In genomic region chr3:125141596-125142417, GRCh38 we compare ENCODE assay signal across 8 cellular contexts.
DNase-seq lines count a peak whose midpoint lies in the region; ATAC-seq, FAIRE-seq and TF ChIP-seq lines count a peak whose summit lies in the region.

No MANE protein-coding gene starts in this region.

- no peak for FAIRE-seq in H1 (lab: Jason Lieb, UNC)

- no peak overlapping the region for H2BK120ac ChIP-seq in H1 (replicated peaks; ENCODE audit: low read depth, low read length)

- no peak overlapping the region for H2BK20ac ChIP-seq in H1 (ENCODE audit: low read length)

- no peak overlapping the region for H3K14ac ChIP-seq in H1 (ENCODE audit: insufficient read length)

- H3K27me3 ChIP-seq in BJ (ENCODE audit: control insufficient read depth, insufficient read depth, low read length) = no peaks in the 10 kb centered on the region
- H3K27me3 ChIP-seq in H1 (replicated peaks in 1 of 4; ENCODE audit: control insufficient read depth in 3 of 4, extremely low read depth in 1 of 4, insufficient read depth in 3 of 4, low read length in 3 of 4) = peaks cover 0 to 8% (median 5%) of the 10 kb centered on the region in 4 experiments; a peak in 5 of 7 replicates
- H3K27me3 ChIP-seq in mucosa of rectum (ENCODE audit: control insufficient read depth in 2 of 2, insufficient read depth in 2 of 2, low read length in 2 of 2) = no peaks in the 10 kb centered on the region

- H2BK12ac ChIP-seq in H1 (ENCODE audit: low read depth, low read length) = 0 out of 2 replicates have a peak overlapping the region, but pooled peaks have one; percentile 3

- H3K23me2 ChIP-seq in H1 (ENCODE audit: low read depth, low read length) = peaks cover 7% of the 10 kb centered on the region; the same call in 1 of the 2 replicates

- no peak overlapping the region; the same call in 1 of the 2 replicates for H2AK5ac ChIP-seq in H1 (ENCODE audit: low read depth, low read length)

- H3K56ac ChIP-seq in H1 (replicated peaks; ENCODE audit: insufficient read length, low read depth, low read length) = no peak overlapping the region

- H3K79me2 ChIP-seq in H1 (ENCODE audit: control insufficient read depth in 1 of 2, insufficient read depth in 2 of 2, low read length in 2 of 2) = no peaks in the 10 kb centered on the region

- no peaks in the 10 kb centered on the region for H4K20me1 ChIP-seq in H1 (replicated peaks in 1 of 2; ENCODE audit: control insufficient read depth in 1 of 2, insufficient read depth in 2 of 2, low read length in 2 of 2)

- H3K36me3 ChIP-seq in BJ (ENCODE audit: control insufficient read depth, insufficient read depth, low read length) = no peaks in the 10 kb centered on the region
- H3K36me3 ChIP-seq in H1 (ENCODE audit: control insufficient read depth in 2 of 4, insufficient read depth in 4 of 4, low read length in 3 of 4) = no peaks in the 10 kb centered on the region
- H3K36me3 ChIP-seq in mucosa of rectum (ENCODE audit: control insufficient read depth in 2 of 2, insufficient read depth in 2 of 2, low read length in 2 of 2) = no peaks in the 10 kb centered on the region

- H3K9me3 ChIP-seq in H1 (ENCODE audit: insufficient read depth in 2 of 2, low read depth in 1 of 2, low read length in 1 of 2) = no peaks in the 10 kb centered on the region
- H3K9me3 ChIP-seq in mucosa of rectum (ENCODE audit: control insufficient read depth in 2 of 2, low read length in 2 of 2) = no peaks in the 10 kb centered on the region

- POLR2A ChIA-PET in BJ (lab: Charles Lee) = interaction anchor here (0.9 kb wide), 1 partner anchor 79 kb away, joined by 3 read pairs; no protein-coding TSS in a partner anchor
- POLR2A ChIA-PET in H1 (lab: Charles Lee; ENCODE audit: partially characterized antibody) = interaction anchor here (1.2 to 1.8 kb wide), 6 partner anchors 9 to 22 kb away, joined by 3 to 10 read pairs (median 4); no protein-coding TSS in a partner anchor

- peak overlapping the region; percentile 35; the same call in 1 of the 2 replicates for H2BK5ac ChIP-seq in H1 (ENCODE audit: low read depth, low read length)

- no peak for TF ChIP-seq EP300 in H1 (IDR thresholded peaks at IDR 0.05; ENCODE audit: borderline replicate concordance in 1 of 2, low read depth in 2 of 2, low read length in 2 of 2)

- H3K9ac ChIP-seq in H1 (replicated peaks in 1 of 4; ENCODE audit: extremely low read depth in 1 of 4, low read depth in 3 of 4, low read length in 3 of 4) (peak overlapping the region in 1 of 4 experiments; percentile 41; a peak in 1 of 7 replicates), mucosa of rectum (ENCODE audit: low read depth in 1 of 2, low read length in 2 of 2) (peak overlapping the region in 1 of 2 donors; percentile 47)

- H2AFZ ChIP-seq in H1 (ENCODE audit: low read length) = no peak overlapping the region; the same call in 1 of the 2 replicates

- no peaks in the 10 kb centered on the region for H3K79me1 ChIP-seq in H1 (ENCODE audit: low read depth, low read length)

- H3K4me1 ChIP-seq in H1 (replicated peaks in 1 of 4; ENCODE audit: control insufficient read depth in 3 of 4, insufficient read depth in 4 of 4, low read length in 3 of 4) (peaks cover 11 to 34% (median 26%) of the 10 kb centered on the region in 4 experiments), mucosa of rectum (ENCODE audit: control insufficient read depth in 2 of 2, insufficient read depth in 2 of 2, low read length in 2 of 2) (peaks cover 5 to 7% of the 10 kb centered on the region in 2 donors)

- peak overlapping the region; percentile 65 to 91 for H3K4me2 ChIP-seq in H1 (ENCODE audit: insufficient read depth in 1 of 2, low read depth in 2 of 2, low read length in 2 of 2)

- H3K4me3 ChIP-seq in BJ (ENCODE audit: low read depth, low read length) (peak overlapping the region; percentile 12), H1 (ENCODE audit: extremely low read depth in 1 of 4, insufficient read depth in 2 of 4, low read depth in 3 of 4, low read length in 4 of 4) (peak overlapping the region; percentile 30 to 69 (median 39)), mucosa of rectum (ENCODE audit: low read length in 2 of 2) (peak overlapping the region; percentile 8 to 34)

- H3K23ac ChIP-seq in H1 (ENCODE audit: insufficient read length) = no peak overlapping the region

- no peak for TF ChIP-seq POLR2A in H1 (IDR thresholded peaks at IDR 0.05; ENCODE audit: control extremely low read depth in 1 of 2, low read depth in 2 of 2, low read length in 2 of 2)

- DNase-seq in BJ (ENCODE audit: low read depth) (no peak), H1 (ENCODE audit: low read depth in 1 of 2, low spot score in 2 of 2) (peak in 1 of 2 experiments; percentile 81), NCI-H446 treated with DMSO at 0.1 percent for 48 hours (lab: John Stamatoyannopoulos, UW) (no peak)
- peak; percentile 52 for DNase-seq in activated CD4-positive, alpha-beta T cell treated with anti-CD3 and anti-CD28 coated beads, Interleukin-2, amount 50 U/mL, for 1 hour
- DNase-seq in stimulated activated CD8-positive, alpha-beta memory T cell treated with anti-CD3 and anti-CD28 coated beads, Interleukin-7, amount 100 ng/mL, for 48 hours (ENCODE audit: extremely low read depth in 1 of 2, low read depth in 1 of 2) = peak; percentile 66 to 77

- peak; percentile 43 for TF ChIP-seq CTCF in BJ (IDR thresholded peaks at IDR 0.05; ENCODE audit: insufficient read depth, low read depth, low read length)
- peak; percentile 33 to 44 (median 44); a peak in 3 of 4 replicates for TF ChIP-seq CTCF in H1 (IDR thresholded peaks at IDR 0.05; ENCODE audit: control extremely low read depth in 1 of 3, insufficient read depth in 1 of 3, low read depth in 1 of 3, low read length in 3 of 3)

- H3K27ac ChIP-seq in H1 (ENCODE audit: low read depth, low read length) (no peak overlapping the region), mucosa of rectum (ENCODE audit: low read depth in 2 of 2, low read length in 2 of 2) (peak overlapping the region in 1 of 2 donors; percentile 53)

- peak overlapping the region; percentile 81; the same call in 1 of the 2 replicates for H3K18ac ChIP-seq in H1 (ENCODE audit: extremely low read depth, low read length)

- H4K5ac ChIP-seq in H1 (ENCODE audit: insufficient read length, low read depth, low read length) = peak overlapping the region; percentile 7

- TF ChIP-seq RAD21 in H1 (IDR thresholded peaks at IDR 0.05 in 1 of 2, conservative IDR thresholded peaks at IDR 0.05 in 1 of 2; ENCODE audit: low read depth in 2 of 2, low read length in 2 of 2) = peak; percentile 31 to 52

- ATAC-seq in GM19328 (IDR thresholded peaks at IDR 0.05; ENCODE audit: unreplicated experiment) = peak; percentile 62
- ATAC-seq in HG03460 (IDR thresholded peaks at IDR 0.05; ENCODE audit: unreplicated experiment) = peak; percentile 64

- 6% methylated on average over 61 of the region's 61 CpGs; no CpG with 5 or more reads in 1 of the 2 experiments for WGBS in H1 (ENCODE audit: extremely low coverage in 1 of 2, insufficient coverage in 1 of 2, insufficient read length in 1 of 2, insufficient replicate concordance in 2 of 2, low coverage in 1 of 2, low lambda C conversion rate in 2 of 2, missing lambda C conversion rate in 1 of 2), 2 experiments

- CTCF ChIA-PET in BJ (lab: Yijun Ruan, JAX) (interaction anchor here (0.7 to 1.1 kb wide), 3 partner anchors 10 to 296 kb away, joined by 3 read pairs; no protein-coding TSS in a partner anchor), H1 (lab: Charles Lee; ENCODE audit: partially characterized antibody) (interaction anchor here (0.6 to 3.5 kb wide), 14 partner anchors 8 to 1198 kb away, joined by 3 to 14 read pairs (median 5); no protein-coding TSS in a partner anchor)

- H4K91ac ChIP-seq in H1 (replicated peaks; ENCODE audit: insufficient read length, low read length) = no peak overlapping the region

- H3K4ac ChIP-seq in H1 (replicated peaks; ENCODE audit: insufficient read length, low read depth, low read length) = no peak overlapping the region

- H2BK15ac ChIP-seq in H1 (ENCODE audit: low read length) = no peak overlapping the region

- peak overlapping the region; percentile 81 for H4K8ac ChIP-seq in H1 (ENCODE audit: extremely low read depth, insufficient read depth, low read length)

TF ChIP-seq in H1, 55 proteins besides CTCF, POLR2A, EP300 and RAD21 (continues in another document):
- TF ChIP-seq PHF8 (conservative IDR thresholded peaks at IDR 0.05; ENCODE audit: low read depth, low read length) (0 out of 2 replicates have a peak, but pooled peaks have one; percentile 43), BACH1 (IDR thresholded peaks at IDR 0.05; ENCODE audit: low read length) (peak; percentile 31; the same call in 1 of the 2 replicates), RNF2 (IDR thresholded peaks at IDR 0.05; ENCODE audit: borderline replicate concordance, low read depth, low read length, missing control alignments, poor library complexity, severe bottlenecking) (no peak), CHD1 (IDR thresholded peaks at IDR 0.05; ENCODE audit: low read depth, low read length) (no peak), EZH2 (IDR thresholded peaks at IDR 0.05; ENCODE audit: low read depth, low read length, severe bottlenecking) (no peak), KDM4A (IDR thresholded peaks at IDR 0.05; ENCODE audit: low read depth, low read length, severe bottlenecking) (peak; percentile 88), TAF7 (optimal IDR thresholded peaks at IDR 0.05; ENCODE audit: borderline replicate concordance, low read depth, low read length) (no peak), GTF2F1 (IDR thresholded peaks at IDR 0.05; ENCODE audit: borderline replicate concordance, low read depth, low read length) (no peak), ATF2 (IDR thresholded peaks at IDR 0.05; ENCODE audit: low read length) (no peak), MAX (IDR thresholded peaks at IDR 0.05) (peak; percentile 76), SP2 (IDR thresholded peaks at IDR 0.05; ENCODE audit: low read length) (no peak), POLR2AphosphoS5 (IDR thresholded peaks at IDR 0.05; ENCODE audit: low read depth, low read length) (no peak), SIRT6 (IDR thresholded peaks at IDR 0.05; ENCODE audit: low read length) (no peak), CHD2 (IDR thresholded peaks at IDR 0.05; ENCODE audit: low read length) (no peak), KDM1A (IDR thresholded peaks at IDR 0.05; ENCODE audit: borderline replicate concordance, low read length) (no peak)

Comparison
In these comparisons a context has a peak if more than half of its experiments do, and no peak if none do; other contexts are left out.
1. DNase-seq: peak in activated CD4-positive, alpha-beta T cell treated with anti-CD3 and anti-CD28 coated beads, Interleukin-2, amount 50 U/mL, for 1 hour (single experiment) and stimulated activated CD8-positive, alpha-beta memory T cell treated with anti-CD3 and anti-CD28 coated beads, Interleukin-7, amount 100 ng/mL, for 48 hours (2 of 2); none in BJ (single experiment) and NCI-H446 treated with DMSO at 0.1 percent for 48 hours (single experiment).
2. Peak in every context shown above with its lines, with median percentiles within 50 percentile points of each other: H3K4me3 ChIP-seq.